8 cellular contexts compared by ENCODE assay signal in genomic region chr2:240566203-240567136, GRCh38. TPM values are rescaled to one million over a fixed set of nuclear protein-coding genes. Genes with fewer than 3 reads are reported as not detected.
A peak's percentile ranks its signal among the peaks of the same experiment; 100 is the strongest.
DNase-seq lines count a peak whose midpoint lies in the region; ATAC-seq and TF ChIP-seq lines count a peak whose summit lies in the region.

No MANE protein-coding gene starts in this region.

- H3K4me2 ChIP-seq in mesenchymal stem cell (ENCODE audit: low read length, poor library complexity, severe bottlenecking): peak overlapping the region; percentile 83

- POLR2A ChIA-PET in activated CD4-positive, alpha-beta memory T cell treated with anti-CD3 and anti-CD28 coated beads for 36 hours (lab: Charles Lee): interaction anchor here (0.9 to 4.1 kb wide), 6 partner anchors 8 to 58 kb away, joined by 4 to 57 read pairs (median 15); partner anchors contain the start of genes ANKMY1, CAPN10 and GPR35

- peaks cover 64% of the 10 kb centered on the region for H3K4me1 Mint-ChIP-seq in activated CD4-positive, alpha-beta memory T cell treated with anti-CD3 and anti-CD28 coated beads for 36 hours (ENCODE audit: low read depth)

- peak overlapping the region; percentile 47 for H2AFZ ChIP-seq in mesenchymal stem cell (ENCODE audit: low read depth, low read length)

- H3K9me3 Mint-ChIP-seq in activated CD4-positive, alpha-beta memory T cell treated with anti-CD3 and anti-CD28 coated beads for 36 hours: no peaks in the 10 kb centered on the region

- intact Hi-C loops in activated CD4-positive, alpha-beta memory T cell treated with anti-CD3 and anti-CD28 coated beads for 36 hours (cut with micrococcal nuclease): loop anchor here (1.0 to 10.0 kb wide), 10 partner anchors 8 to 1288 kb away; partner anchors contain the start of genes COPS9, FARP2, HDAC4 and HDLBP

- H2BK5ac ChIP-seq in mesenchymal stem cell (ENCODE audit: low read depth, low read length, poor library complexity, severe bottlenecking): no peak overlapping the region

- H2AK5ac ChIP-seq in mesenchymal stem cell (ENCODE audit: low read length, severe bottlenecking): peak overlapping the region; percentile 17

- ATAC-seq in HG03342 (IDR thresholded peaks at IDR 0.05; ENCODE audit: unreplicated experiment): peak; percentile 40

- H3K27ac Mint-ChIP-seq in activated CD4-positive, alpha-beta memory T cell treated with anti-CD3 and anti-CD28 coated beads for 36 hours: peak overlapping the region; percentile 98

- peaks cover 32% of the 10 kb centered on the region for H3K36me3 Mint-ChIP-seq in activated CD4-positive, alpha-beta memory T cell treated with anti-CD3 and anti-CD28 coated beads for 36 hours

- TF ChIP-seq POLR2A in GM19099 (IDR thresholded peaks at IDR 0.05; ENCODE audit: extremely low read depth, insufficient read length, low read depth): peak; percentile 53

- H2BK15ac ChIP-seq in mesenchymal stem cell (ENCODE audit: low read depth, poor library complexity, severe bottlenecking): peak overlapping the region; percentile 52

- H3K4me3 ChIP-seq in duodenal mucosa (ENCODE audit: low read depth in 1 of 2, low read length in 2 of 2) (peak overlapping the region; percentile 74 to 80), mesenchymal stem cell (ENCODE audit: insufficient read depth in 1 of 2, low read depth in 1 of 2, low read length in 2 of 2) (peak overlapping the region in 1 of 2 experiments; percentile 87)

- peak overlapping the region; percentile 90 to 98 for H3K4ac ChIP-seq in mesenchymal stem cell (ENCODE audit: low read depth in 1 of 2, low read length in 2 of 2)

- H3K27me3 ChIP-seq in duodenal mucosa (ENCODE audit: control insufficient read depth in 1 of 2, insufficient read depth in 2 of 2, low read length in 2 of 2) (no peaks in the 10 kb centered on the region), mesenchymal stem cell (ENCODE audit: control insufficient read depth in 1 of 2, insufficient read depth in 1 of 2, low read length in 2 of 2) (no peaks in the 10 kb centered on the region)

- peak overlapping the region; percentile 93 for H3K4me3 Mint-ChIP-seq in activated CD4-positive, alpha-beta memory T cell treated with anti-CD3 and anti-CD28 coated beads for 36 hours

- H2BK120ac ChIP-seq in mesenchymal stem cell (ENCODE audit: low read depth, low read length): peak overlapping the region; percentile 59

- peak overlapping the region; percentile 88 for H4K8ac ChIP-seq in mesenchymal stem cell (ENCODE audit: low read length)

- H3K4me1 ChIP-seq in duodenal mucosa (ENCODE audit: control insufficient read depth in 1 of 2, insufficient read depth in 2 of 2, low read length in 2 of 2): peaks cover 64 to 71% of the 10 kb centered on the region in 2 donors
- peaks cover 48% of the 10 kb centered on the region for H3K4me1 ChIP-seq in mesenchymal stem cell (ENCODE audit: control insufficient read depth, insufficient read depth, low read depth, low read length)

- H3K36me3 ChIP-seq in duodenal mucosa (ENCODE audit: control insufficient read depth in 1 of 2, insufficient read depth in 2 of 2, low read length in 2 of 2) (no peaks in the 10 kb centered on the region), mesenchymal stem cell (ENCODE audit: control insufficient read depth in 1 of 2, insufficient read depth in 2 of 2, low read depth in 1 of 2, low read length in 2 of 2) (peaks cover 15 to 17% of the 10 kb centered on the region in 2 experiments)

- peak overlapping the region; percentile 73 for H4K91ac ChIP-seq in mesenchymal stem cell (ENCODE audit: low read length)

- H3K27ac ChIP-seq in duodenal mucosa (ENCODE audit: low read depth, low read length) (peak overlapping the region; percentile 98), mesenchymal stem cell (ENCODE audit: low read length, poor library complexity, severe bottlenecking) (no peak overlapping the region)

- H3K14ac ChIP-seq in mesenchymal stem cell (ENCODE audit: low read length in 2 of 2): peak overlapping the region in 1 of 2 experiments; percentile 71

- H3K9ac ChIP-seq in duodenal mucosa (ENCODE audit: low read depth in 1 of 2, low read length in 2 of 2): peak overlapping the region; percentile 88 to 97
- peak overlapping the region; percentile 80 for H3K9ac ChIP-seq in mesenchymal stem cell (ENCODE audit: low read length)

- CTCF ChIA-PET in activated CD4-positive, alpha-beta memory T cell treated with anti-CD3 and anti-CD28 coated beads for 36 hours (lab: Charles Lee): interaction anchor here (0.7 to 4.9 kb wide), 12 partner anchors 10 to 749 kb away, joined by 3 to 89 read pairs (median 4); partner anchors contain the start of genes CAPN10, HDLBP and SEPTIN2

- H2BK12ac ChIP-seq in mesenchymal stem cell (ENCODE audit: low read length in 2 of 2): peak overlapping the region; percentile 85 to 91

- H3K18ac ChIP-seq in mesenchymal stem cell (ENCODE audit: low read depth in 1 of 2, low read length in 2 of 2): peak overlapping the region; percentile 79 to 86

- peak overlapping the region in 1 of 2 experiments; percentile 16 for H3K23ac ChIP-seq in mesenchymal stem cell (ENCODE audit: low read length in 2 of 2)

- peak in 13 of 14 donors; percentile 25 to 89 (median 62) for DNase-seq in C1 segment of cervical spinal cord (lab: John Stamatoyannopoulos, UW)
- peak; percentile 83 for DNase-seq in NCI-H69 (lab: John Stamatoyannopoulos, UW)
- peak; percentile 96 for DNase-seq in activated CD4-positive, alpha-beta memory T cell treated with anti-CD3 and anti-CD28 coated beads for 36 hours
- peak; percentile 81 for DNase-seq in mesenchymal stem cell
- DNase-seq in stimulated activated CD8-positive, alpha-beta memory T cell treated with anti-CD3 and anti-CD28 coated beads, Interleukin-15, amount 100 ng/mL, for 1 hour (ENCODE audit: low read depth): peak; percentile 84

- peaks cover 35% of the 10 kb centered on the region for H3K79me1 ChIP-seq in mesenchymal stem cell (replicated peaks; ENCODE audit: low read length, poor library complexity, severe bottlenecking)

- H3K9me3 ChIP-seq in duodenal mucosa (ENCODE audit: control insufficient read depth in 1 of 2, low read length in 2 of 2) (no peaks in the 10 kb centered on the region), mesenchymal stem cell (ENCODE audit: control insufficient read depth, low read length) (no peaks in the 10 kb centered on the region)

- 26% methylated on average over 36 of the region's 53 CpGs for WGBS in mesenchymal stem cell

- no peaks in the 10 kb centered on the region for H3K27me3 Mint-ChIP-seq in activated CD4-positive, alpha-beta memory T cell treated with anti-CD3 and anti-CD28 coated beads for 36 hours

RNA-seq across cellular contexts. Expression of gene RNPEPL1, which starts 1.8 kb away (rescaled TPM):
- total RNA-seq in activated CD4-positive, alpha-beta memory T cell treated with anti-CD3 and anti-CD28 coated beads for 36 hours: 10 to 100 TPM; 55.2 to 56.0 TPM
- polyA plus RNA-seq in mesenchymal stem cell (2013, experiment 1 of 2): 42.6 TPM
- polyA plus RNA-seq in mesenchymal stem cell (2013, experiment 2 of 2): 43.8 TPM

RNA-seq across cellular contexts. Expression of gene DUSP28, which starts 6.3 kb away (rescaled TPM):
- total RNA-seq in activated CD4-positive, alpha-beta memory T cell treated with anti-CD3 and anti-CD28 coated beads for 36 hours: 1 to 10 TPM; 4.1 to 4.2 TPM
- polyA plus RNA-seq in mesenchymal stem cell (2013, experiment 1 of 2): 3.5 TPM
- 4.1 TPM for polyA plus RNA-seq in mesenchymal stem cell (2013, experiment 2 of 2)

RNA-seq across cellular contexts. Expression of gene ANKMY1, which starts 8.7 kb away (rescaled TPM):
- 10 to 100 TPM; 18.4 to 19.1 TPM for total RNA-seq in activated CD4-positive, alpha-beta memory T cell treated with anti-CD3 and anti-CD28 coated beads for 36 hours
- polyA plus RNA-seq in mesenchymal stem cell (2013, experiment 1 of 2): 3.6 TPM
- polyA plus RNA-seq in mesenchymal stem cell (2013, experiment 2 of 2): 2.7 TPM

RNA-seq across cellular contexts. Expression of gene CAPN10, which starts 20.1 kb away (rescaled TPM):
- 10 to 100 TPM; 32.6 to 33.9 TPM for total RNA-seq in activated CD4-positive, alpha-beta memory T cell treated with anti-CD3 and anti-CD28 coated beads for 36 hours
- polyA plus RNA-seq in mesenchymal stem cell (2013, experiment 1 of 2): 8.9 TPM
- 8.8 TPM for polyA plus RNA-seq in mesenchymal stem cell (2013, experiment 2 of 2)

RNA-seq across cellular contexts. Expression of gene GPR35, which starts 58.8 kb away (rescaled TPM):
- 1 to 10 TPM; 3.4 to 4.7 TPM for total RNA-seq in activated CD4-positive, alpha-beta memory T cell treated with anti-CD3 and anti-CD28 coated beads for 36 hours
- polyA plus RNA-seq in mesenchymal stem cell (2013, experiment 1 of 2): 0.15 TPM
- polyA plus RNA-seq in mesenchymal stem cell (2013, experiment 2 of 2): 0.21 TPM
